In genomic region chr16:88026964-88027938, GRCh38 we compare ENCODE assay signal across 26 cellular contexts.
DNase-seq lines count a peak whose midpoint lies in the region; ATAC-seq and TF ChIP-seq lines count a peak whose summit lies in the region.
"Had no signal": no experiment of that assay in that cellular context is flagged by ENCODE, and none has a peak within 500 bp of the region (broad histone marks: within the 10 kb centered on the region; RNA-seq: fewer than 3 reads in every experiment).

No MANE protein-coding gene starts in this region.

- no peak overlapping the region for H4K8ac ChIP-seq in neuronal stem cell (ENCODE audit: low read depth, low read length)

- H2BK120ac ChIP-seq in neuronal stem cell (ENCODE audit: low read depth, low read length), result no peak overlapping the region

- no peak for TF ChIP-seq CTCF in chondrocyte (IDR thresholded peaks at IDR 0.05)
- TF ChIP-seq CTCF in lower leg skin (IDR thresholded peaks at IDR 0.05), result no peak

- peak overlapping the region; percentile 35; the same call in 1 of the 2 replicates for H3K27ac ChIP-seq in BLaER1
- H3K27ac ChIP-seq in neuronal stem cell (replicated peaks; ENCODE audit: low read length), result no peak overlapping the region
- H3K27ac ChIP-seq: breast epithelium, C4-2B, coronary artery, upper lobe of left lung had no signal

- no peaks in the 10 kb centered on the region for H3K27me3 Mint-ChIP-seq in chondrocyte (ENCODE audit: low read depth)
- no peaks in the 10 kb centered on the region for H3K27me3 Mint-ChIP-seq in stimulated activated memory B cell treated with anti-CD40 and anti-IgM and Interleukin-4, amounts not matched to agents 10 μg/mL and 1 μg/mL and 100 μg/mL, for 72 hours
- H3K27me3 Mint-ChIP-seq: effector memory CD8-positive, alpha-beta T cell had no signal

- H2AFZ ChIP-seq in neuronal stem cell (ENCODE audit: low read length), result no peak overlapping the region

- no peak overlapping the region for H3K4me3 Mint-ChIP-seq in chondrocyte (ENCODE audit: unreplicated experiment)
- H3K4me3 Mint-ChIP-seq in stimulated activated memory B cell treated with anti-CD40 and anti-IgM and Interleukin-4, amounts not matched to agents 10 μg/mL and 1 μg/mL and 100 μg/mL, for 72 hours, result no peak overlapping the region
- H3K4me3 Mint-ChIP-seq: effector memory CD8-positive, alpha-beta T cell had no signal

- no peak overlapping the region for H3K4ac ChIP-seq in neuronal stem cell (ENCODE audit: low read length)

- no peak overlapping the region for H4K91ac ChIP-seq in neuronal stem cell (ENCODE audit: low read depth, low read length, poor library complexity)

- peaks cover 11% of the 10 kb centered on the region; the same call in 1 of the 2 replicates for H4K20me1 ChIP-seq in BLaER1

- H3K9me3 Mint-ChIP-seq in chondrocyte (ENCODE audit: low read depth), result no peaks in the 10 kb centered on the region
- H3K9me3 Mint-ChIP-seq in stimulated activated memory B cell treated with anti-CD40 and anti-IgM and Interleukin-4, amounts not matched to agents 10 μg/mL and 1 μg/mL and 100 μg/mL, for 72 hours, result no peaks in the 10 kb centered on the region
- H3K9me3 Mint-ChIP-seq: effector memory CD8-positive, alpha-beta T cell had no signal

- no peak overlapping the region for H3K27ac Mint-ChIP-seq in chondrocyte (ENCODE audit: unreplicated experiment)
- no peak overlapping the region for H3K27ac Mint-ChIP-seq in stimulated activated memory B cell treated with anti-CD40 and anti-IgM and Interleukin-4, amounts not matched to agents 10 μg/mL and 1 μg/mL and 100 μg/mL, for 72 hours
- H3K27ac Mint-ChIP-seq: effector memory CD8-positive, alpha-beta T cell had no signal

- H3K4me1 ChIP-seq in BLaER1 (peaks cover 41% of the 10 kb centered on the region), neuronal stem cell (ENCODE audit: control insufficient read depth in 2 of 2, insufficient read depth in 1 of 2, low read depth in 1 of 2, low read length in 2 of 2) (peaks cover 0 to 11% of the 10 kb centered on the region in 2 donors)
- H3K4me1 ChIP-seq: breast epithelium had no signal

- H3K27me3 ChIP-seq in BLaER1, result no peaks in the 10 kb centered on the region
- H3K27me3 ChIP-seq in H7 (ENCODE audit: control insufficient read depth, insufficient read depth, low read length), result no peaks in the 10 kb centered on the region
- H3K27me3 ChIP-seq in neuronal stem cell (ENCODE audit: control insufficient read depth in 3 of 3, insufficient read depth in 3 of 3, low read depth in 1 of 3, low read length in 3 of 3), result no peaks in the 10 kb centered on the region
- H3K27me3 ChIP-seq in MG63, result no peaks in the 10 kb centered on the region
- H3K27me3 ChIP-seq: breast epithelium, upper lobe of left lung had no signal

- no peak for TF ChIP-seq POLR2A in lower leg skin (IDR thresholded peaks at IDR 0.05)

- peak overlapping the region; percentile 76 for H3K18ac ChIP-seq in neuronal stem cell (ENCODE audit: low read length)

- peaks cover 41% of the 10 kb centered on the region for H3K4me1 Mint-ChIP-seq in chondrocyte (ENCODE audit: low read depth)
- peaks cover 29% of the 10 kb centered on the region for H3K4me1 Mint-ChIP-seq in stimulated activated memory B cell treated with anti-CD40 and anti-IgM and Interleukin-4, amounts not matched to agents 10 μg/mL and 1 μg/mL and 100 μg/mL, for 72 hours

- H2BK12ac ChIP-seq in neuronal stem cell (ENCODE audit: low read length), result no peak overlapping the region

- H3K14ac ChIP-seq in neuronal stem cell (ENCODE audit: low read length), result no peak overlapping the region

- H3K9me3 ChIP-seq in BLaER1 (no peaks in the 10 kb centered on the region), neuronal stem cell (replicated peaks in 1 of 2; ENCODE audit: control insufficient read depth in 2 of 2, insufficient read depth in 1 of 2, low read depth in 1 of 2, low read length in 2 of 2) (no peaks in the 10 kb centered on the region), MG63 (no peaks in the 10 kb centered on the region)
- H3K9me3 ChIP-seq: breast epithelium, upper lobe of left lung had no signal

- no CpG with 5 or more reads among the region's 51 CpGs for WGBS in neuronal stem cell (ENCODE audit: extremely low coverage in 2 of 2, insufficient read length in 2 of 2, insufficient replicate concordance in 1 of 2), 2 donors
- 92 to 96% methylated on average over 37 to 44 of the region's 51 CpGs for WGBS in lower leg skin, 2 donors

- no peak overlapping the region for H3K23ac ChIP-seq in neuronal stem cell (ENCODE audit: low read depth, low read length, poor library complexity)

- H3K9ac ChIP-seq in BLaER1, result no peak overlapping the region
- no peak overlapping the region for H3K9ac ChIP-seq in neuronal stem cell (ENCODE audit: low read depth, low read length, poor library complexity)

- peak overlapping the region; percentile 53 for H2BK5ac ChIP-seq in neuronal stem cell (ENCODE audit: low read length)

- intact Hi-C loops in lower leg skin (cut with DNase I; ENCODE audit: low total_unique reads), result no loop called here

- peaks cover 54% of the 10 kb centered on the region for H3K36me3 ChIP-seq in BLaER1
- H3K36me3 ChIP-seq in H7 (replicated peaks; ENCODE audit: control insufficient read depth, insufficient read depth, low read length), result no peaks in the 10 kb centered on the region
- H3K36me3 ChIP-seq in neuronal stem cell (replicated peaks in 1 of 2; ENCODE audit: control insufficient read depth in 2 of 2, insufficient read depth in 2 of 2, low read length in 2 of 2), result peaks cover 2 to 14% of the 10 kb centered on the region in 2 donors
- H3K36me3 ChIP-seq in MG63, result no peaks in the 10 kb centered on the region; the same call in 1 of the 2 replicates
- H3K36me3 ChIP-seq: breast epithelium had no signal

- no peak overlapping the region for H2AK5ac ChIP-seq in neuronal stem cell (ENCODE audit: low read depth, low read length)

- no peaks in the 10 kb centered on the region for H3K79me1 ChIP-seq in neuronal stem cell (ENCODE audit: low read depth, low read length)

- peaks cover 9% of the 10 kb centered on the region for H3K36me3 Mint-ChIP-seq in chondrocyte (ENCODE audit: low read depth)
- H3K36me3 Mint-ChIP-seq in stimulated activated memory B cell treated with anti-CD40 and anti-IgM and Interleukin-4, amounts not matched to agents 10 μg/mL and 1 μg/mL and 100 μg/mL, for 72 hours, result peaks cover 56% of the 10 kb centered on the region

- DNase-seq in H7, result peak; percentile 57
- peak; percentile 76 for DNase-seq in chondrocyte (ENCODE audit: low spot score)
- no peak for DNase-seq in neuronal stem cell (ENCODE audit: low spot score)
- DNase-seq in MG63, result no peak
- no peak for DNase-seq in lower leg skin (ENCODE audit: low spot score in 2 of 2)
- DNase-seq: activated gamma-delta T cell treated with Interleukin-2 at 50 U/mL for 16 hours; activated T-cell treated with anti-CD3 and anti-CD28 coated beads, Interleukin-2, amount 50 U/mL, for 1 hour; amniotic stem cell; Calu3; DMS79 treated with DMSO at 0.1 percent for 48 hours; effector memory CD8-positive, alpha-beta T cell; foreskin fibroblast; GF-D8; KBM-7; MM.1S; NCI-H2029 treated with DMSO at 0.1 percent for 48 hours; NCI-H345; NCI-H748 treated with DMSO at 0.1 percent for 48 hours; upper lobe of left lung had no signal

- no peak overlapping the region for H2BK15ac ChIP-seq in neuronal stem cell (ENCODE audit: low read length)

- ATAC-seq in stimulated activated memory B cell treated with anti-CD40 and anti-IgM and Interleukin-4, amounts not matched to agents 10 μg/mL and 1 μg/mL and 100 μg/mL, for 72 hours, result no peak
- ATAC-seq: effector memory CD8-positive, alpha-beta T cell; esophagus mucosa; HCT116 had no signal

- no peak overlapping the region for H3K4me3 ChIP-seq in BLaER1
- H3K4me3 ChIP-seq in H7 (ENCODE audit: insufficient read depth, low read depth, low read length), result no peak overlapping the region
- no peak overlapping the region for H3K4me3 ChIP-seq in neuronal stem cell (ENCODE audit: low read length in 2 of 2)
- H3K4me3 ChIP-seq in MG63, result no peak overlapping the region
- H3K4me3 ChIP-seq in lower leg skin (ENCODE audit: low read depth, poor library complexity, severe bottlenecking), result no peak overlapping the region
- H3K4me3 ChIP-seq: breast epithelium, coronary artery, upper lobe of left lung had no signal

- H3K4me2 ChIP-seq in BLaER1 (no peak overlapping the region), neuronal stem cell (ENCODE audit: insufficient read depth, low read length, poor library complexity, severe bottlenecking) (no peak overlapping the region)

Comparison
In these comparisons a context has a peak if more than half of its experiments do, and no peak if none do; other contexts are left out.
1. DNase-seq: peak in H7 (single experiment) and chondrocyte (single experiment); none in neuronal stem cell (single experiment), MG63 (single experiment) and lower leg skin (0 of 2).